18 cellular contexts compared by ENCODE assay signal in genomic region chr19:45418812-45419211, GRCh38. TPM values are rescaled to one million over a fixed set of nuclear protein-coding genes. Genes with fewer than 3 reads are reported as not detected.
DNase-seq lines count a peak whose midpoint lies in the region; ATAC-seq, FAIRE-seq and TF ChIP-seq lines count a peak whose summit lies in the region.
"Had no signal": no experiment of that assay in that cellular context is flagged by ENCODE, and none has a peak within 500 bp of the region (broad histone marks: within the 10 kb centered on the region; RNA-seq: fewer than 3 reads in every experiment).

No MANE protein-coding gene starts in this region.

- H3K27ac ChIP-seq in DOHH2 (ENCODE audit: low read depth, low read length): peak overlapping the region; percentile 72
- peak overlapping the region; percentile 73 for H3K27ac ChIP-seq in HL-60 (replicated peaks)
- peak overlapping the region; percentile 75 for H3K27ac ChIP-seq in OCI-LY1 (ENCODE audit: low read depth, low read length, poor library complexity, severe bottlenecking)
- H3K27ac ChIP-seq in HepG2 (ENCODE audit: extremely low read length, insufficient read depth, low read length): no peak overlapping the region
- H3K27ac ChIP-seq: tibial artery had no signal

- no TSS peak for BruUV-seq in HepG2 (replicated peaks; lab: Mats Ljungman, UMichigan)

- intact Hi-C loops in HepG2 (cut with micrococcal nuclease; ENCODE audit: unreplicated experiment): no loop called here

- peaks cover 13% of the 10 kb centered on the region for H3K27me3 Mint-ChIP-seq in endothelial cell (ENCODE audit: unreplicated experiment)
- H3K27me3 Mint-ChIP-seq: CD4-positive, alpha-beta T cell had no signal

- peaks cover 15% of the 10 kb centered on the region for H3K4me1 Mint-ChIP-seq in endothelial cell (ENCODE audit: unreplicated experiment)

- peak overlapping the region; percentile 45 for H3K4me3 Mint-ChIP-seq in endothelial cell (ENCODE audit: unreplicated experiment)

- 95% methylated on average over 8 of the region's 8 CpGs for whole genome bisulfite sequencing in HepG2 (ENCODE audit: low lambda C conversion rate)

- H4K20me1 ChIP-seq in DOHH2 (ENCODE audit: control insufficient read depth, insufficient read depth, low read depth, low read length) (no peaks in the 10 kb centered on the region), OCI-LY1 (ENCODE audit: insufficient read depth, low read length) (no peaks in the 10 kb centered on the region), HepG2 (ENCODE audit: insufficient read depth, low read length) (no peaks in the 10 kb centered on the region)

- H2AFZ ChIP-seq in OCI-LY1 (ENCODE audit: low read length) (no peak overlapping the region), HepG2 (ENCODE audit: low read length) (no peak overlapping the region)

- H3K9me2 ChIP-seq in DOHH2 (replicated peaks; ENCODE audit: control insufficient read depth, low read length): no peaks in the 10 kb centered on the region
- H3K9me2 ChIP-seq in OCI-LY1 (ENCODE audit: low read depth, low read length): no peaks in the 10 kb centered on the region

- DNase-seq in HL-60 (ENCODE audit: low read depth in 1 of 2, low spot score in 1 of 2) (peak in 1 of 2 experiments; percentile 71), endothelial cell (ENCODE audit: low spot score) (no peak), HepG2 (ENCODE audit: low spot score) (no peak), DMS53 (lab: John Stamatoyannopoulos, UW) (no peak)
- DNase-seq: activated CD4-positive, CD25-positive, alpha-beta regulatory T cell treated with anti-CD3 and anti-CD28 coated beads, Interleukin-2, amount 50 U/mL, for 72 hours; activated T-cell treated with anti-CD3 and anti-CD28 coated beads, Interleukin-2, amount 50 U/mL, for 1 hour; CD4-positive, alpha-beta T cell; left cardiac atrium; mucosa of descending colon; NCI-H1694; sigmoid colon had no signal

- ATAC-seq in HepG2 (no peak), HG03354 (IDR thresholded peaks at IDR 0.05; ENCODE audit: poor library complexity, severe bottlenecking, unreplicated experiment) (no peak)
- ATAC-seq: left cardiac atrium, mucosa of descending colon, Panc1 had no signal

- TF ChIP-seq EP300 in HepG2 (IDR thresholded peaks at IDR 0.05; ENCODE audit: low read depth in 2 of 2, low read length in 2 of 2) (no peak), HepG2 (CRISPR knock-in tag; IDR thresholded peaks at IDR 0.05; ENCODE audit: borderline replicate concordance) (no peak)

- H3K36me3 ChIP-seq in DOHH2 (ENCODE audit: control insufficient read depth, low read length) (peaks cover 26% of the 10 kb centered on the region), OCI-LY1 (ENCODE audit: insufficient read depth, low read length) (peaks cover 25% of the 10 kb centered on the region; the same call in 1 of the 2 replicates), HepG2 (replicated peaks in 1 of 2; ENCODE audit: control insufficient read depth in 1 of 2, insufficient read depth in 2 of 2, low read length in 2 of 2) (peaks cover 7 to 23% of the 10 kb centered on the region in 2 experiments; a peak in 3 of 5 replicates)

- H3K9me3 ChIP-seq in DOHH2 (ENCODE audit: control insufficient read depth, insufficient read depth, low read length): no peaks in the 10 kb centered on the region
- H3K9me3 ChIP-seq in OCI-LY1 (ENCODE audit: low read length): no peaks in the 10 kb centered on the region
- H3K9me3 ChIP-seq in HepG2 (ENCODE audit: low read length): no peaks in the 10 kb centered on the region
- H3K9me3 ChIP-seq: adrenal gland, mucosa of descending colon, sigmoid colon, tibial artery had no signal

- no peaks in the 10 kb centered on the region for H3K9me3 Mint-ChIP-seq in endothelial cell (ENCODE audit: unreplicated experiment)
- H3K9me3 Mint-ChIP-seq: CD4-positive, alpha-beta T cell had no signal

- peaks cover 14% of the 10 kb centered on the region for H3K36me3 Mint-ChIP-seq in endothelial cell (ENCODE audit: low read depth, unreplicated experiment)

- H3K9ac ChIP-seq in OCI-LY1 (ENCODE audit: low read length) (no peak overlapping the region; the same call in 1 of the 2 replicates), HepG2 (ENCODE audit: insufficient read depth, low read depth, low read length) (no peak overlapping the region)

- H3F3A ChIP-seq in DOHH2 (ENCODE audit: control insufficient read depth, insufficient read depth) (peaks cover 2% of the 10 kb centered on the region; the same call in 1 of the 2 replicates), OCI-LY1 (ENCODE audit: insufficient read depth, low read length) (no peaks in the 10 kb centered on the region)

- H3K4me3 ChIP-seq in DOHH2 (ENCODE audit: low read length) (peak overlapping the region; percentile 67), HL-60 (replicated peaks; ENCODE audit: insufficient read depth, low read length) (no peak overlapping the region), OCI-LY1 (ENCODE audit: low read depth, low read length, poor library complexity, severe bottlenecking) (peak overlapping the region; percentile 3), HepG2 (replicated peaks in 1 of 3; ENCODE audit: insufficient read depth in 1 of 3, low read depth in 2 of 3, low read length in 3 of 3) (no peak overlapping the region)
- H3K4me3 ChIP-seq: adrenal gland, mucosa of descending colon, sigmoid colon, tibial artery had no signal

- no peak for TF ChIP-seq RAD21 in HepG2 (CRISPR knock-in tag; IDR thresholded peaks at IDR 0.05)

- FAIRE-seq in HepG2 (lab: Jason Lieb, UNC): no peak
- FAIRE-seq: endometrium had no signal

- H3K4me1 ChIP-seq in DOHH2 (ENCODE audit: control insufficient read depth, low read length) (peaks cover 45% of the 10 kb centered on the region), OCI-LY1 (ENCODE audit: insufficient read depth, low read length, severe bottlenecking) (peaks cover 35% of the 10 kb centered on the region), HepG2 (ENCODE audit: insufficient read depth, low read length) (peaks cover 14% of the 10 kb centered on the region)

- CTCF ChIA-PET in HepG2 (lab: Yijun Ruan, JAX; ENCODE audit: low intra/inter-chr PET ratio, low total read pairs): no interaction called here

- peaks cover 16% of the 10 kb centered on the region for H3K79me2 ChIP-seq in DOHH2 (ENCODE audit: control insufficient read depth, low read length)
- H3K79me2 ChIP-seq in OCI-LY1 (ENCODE audit: insufficient read depth, low read length): no peaks in the 10 kb centered on the region
- H3K79me2 ChIP-seq in HepG2 (ENCODE audit: insufficient read depth, low read length): peaks cover 9% of the 10 kb centered on the region

- TF ChIP-seq CTCF in DOHH2 (IDR thresholded peaks at IDR 0.05; ENCODE audit: low read depth, low read length, poor library complexity, severe bottlenecking) (no peak), HL-60 (IDR thresholded peaks at IDR 0.05; ENCODE audit: insufficient read depth, low read length) (no peak), OCI-LY1 (IDR thresholded peaks at IDR 0.05; ENCODE audit: low read length) (no peak), endothelial cell (IDR thresholded peaks at IDR 0.05; ENCODE audit: unreplicated experiment) (no peak), HepG2 (CRISPR knock-in tag; IDR thresholded peaks at IDR 0.05) (no peak)

- H3K4me2 ChIP-seq in DOHH2 (ENCODE audit: low read length) (peak overlapping the region; percentile 89), OCI-LY1 (ENCODE audit: low read length) (peak overlapping the region; percentile 48), HepG2 (ENCODE audit: low read depth, low read length) (no peak overlapping the region)

- H3K27me3 ChIP-seq in DOHH2 (ENCODE audit: control insufficient read depth, low read length) (no peaks in the 10 kb centered on the region), HL-60 (ENCODE audit: insufficient read depth, poor library complexity, severe bottlenecking) (no peaks in the 10 kb centered on the region), OCI-LY1 (ENCODE audit: insufficient read depth, low read length) (no peaks in the 10 kb centered on the region), HepG2 (ENCODE audit: control insufficient read depth in 1 of 2, insufficient read depth in 2 of 2, low read length in 2 of 2) (no peaks in the 10 kb centered on the region; a peak in 1 of 5 replicates)
- H3K27me3 ChIP-seq: adrenal gland, sigmoid colon, tibial artery had no signal

- POLR2A ChIA-PET in HepG2 (lab: Yijun Ruan, JAX): no interaction called here

- in situ Hi-C loops in HepG2 (cut with HindIII; ENCODE audit: extremely low pct_ligation_motif_present, low pct_unique_long_range_greater_than_20kb): no loop called here

- H3K27ac Mint-ChIP-seq in endothelial cell (ENCODE audit: unreplicated experiment): peak overlapping the region; percentile 8
- H3K27ac Mint-ChIP-seq: CD4-positive, alpha-beta T cell had no signal

- no peak for TF ChIP-seq POLR2A in HepG2 (IDR thresholded peaks at IDR 0.05; ENCODE audit: insufficient read depth in 1 of 2, low read depth in 2 of 2, low read length in 2 of 2)

RNA-seq across cellular contexts. Expression of gene ERCC1, which starts 4.9 kb away (rescaled TPM):
- 62.8 TPM for total RNA-seq in endothelial cell (ENCODE audit: unreplicated experiment)
- 39.3 and 40.0 TPM in 2 replicates for total RNA-seq in HepG2 (2016; rRNA removed; fragmentation: Illumina TruSeq; extraction: Trizol)
- 45.6 and 63.1 TPM in 2 replicates for total RNA-seq in HepG2 (2016; cell fraction: cytosol; rRNA removed; fragmentation: Illumina TruSeq; extraction: Trizol; ENCODE audit: low read depth)
- total RNA-seq in HepG2 (2016; cell fraction: insoluble cytoplasmic fraction; rRNA removed; fragmentation: Illumina TruSeq; extraction: Trizol): 33.8 and 46.8 TPM in 2 replicates
- 47.2 and 50.6 TPM in 2 replicates for total RNA-seq in HepG2 (2016; cell fraction: membrane; rRNA removed; fragmentation: Illumina TruSeq; extraction: Trizol)
- 15.5 and 16.4 TPM in 2 replicates for total RNA-seq in HepG2 (2016; cell fraction: nucleus; rRNA removed; fragmentation: Illumina TruSeq; extraction: Trizol)
- 66.4 and 76.6 TPM in 2 replicates for polyA plus RNA-seq in HepG2 (2011; rRNA removed)
- 48.2 and 78.5 TPM in 2 replicates for polyA plus RNA-seq in HepG2 (2011; cell fraction: cytosol; rRNA removed)
- polyA plus RNA-seq in HepG2 (2011; cell fraction: nucleus; rRNA removed): 84.4 and 86.6 TPM in 2 replicates
- 38.8 and 40.5 TPM in 2 replicates for polyA plus RNA-seq in HepG2 (2012)
- polyA plus RNA-seq in HepG2 (2016; cell fraction: cytosol; fragmentation: Illumina TruSeq; extraction: Trizol; ENCODE audit: low read depth): 57.8 and 73.2 TPM in 2 replicates
- 53.9 and 54.0 TPM in 2 replicates for polyA plus RNA-seq in HepG2 (2016; cell fraction: insoluble cytoplasmic fraction; fragmentation: Illumina TruSeq; extraction: Trizol; ENCODE audit: low read depth)
- polyA plus RNA-seq in HepG2 (2016; cell fraction: membrane; fragmentation: Illumina TruSeq; extraction: Trizol; ENCODE audit: low read depth): 53.9 and 61.0 TPM in 2 replicates
- 40.4 and 44.1 TPM in 2 replicates for polyA plus RNA-seq in HepG2 (2016; cell fraction: nucleus; fragmentation: Illumina TruSeq; extraction: Trizol; ENCODE audit: insufficient read depth, low read depth)
- polyA minus RNA-seq in HepG2 (2011; rRNA and poly(A)+ RNA removed; ENCODE audit: low replicate concordance): 68.2 and 77.1 TPM in 2 replicates
- 28.0 and 42.8 TPM in 2 replicates for polyA minus RNA-seq in HepG2 (2011; cell fraction: cytosol; rRNA and poly(A)+ RNA removed)
- 23.7 and 24.2 TPM in 2 replicates for polyA minus RNA-seq in HepG2 (2011; cell fraction: nucleus; rRNA and poly(A)+ RNA removed)

RNA-seq across cellular contexts. Expression of gene POLR1G, which starts 12.4 kb away (rescaled TPM):
- total RNA-seq in endothelial cell (ENCODE audit: unreplicated experiment) (4.4 TPM), HepG2 (2016; rRNA removed; fragmentation: Illumina TruSeq; extraction: Trizol) (20.8 and 23.3 TPM in 2 replicates)
- total RNA-seq in HepG2 (2016; cell fraction: cytosol; rRNA removed; fragmentation: Illumina TruSeq; extraction: Trizol; ENCODE audit: low read depth): 2.6 TPM in 2 replicates
- 19.8 and 20.1 TPM in 2 replicates for total RNA-seq in HepG2 (2016; cell fraction: insoluble cytoplasmic fraction; rRNA removed; fragmentation: Illumina TruSeq; extraction: Trizol)
- 7.7 and 8.2 TPM in 2 replicates for total RNA-seq in HepG2 (2016; cell fraction: membrane; rRNA removed; fragmentation: Illumina TruSeq; extraction: Trizol)
- 9.2 and 11.6 TPM in 2 replicates for total RNA-seq in HepG2 (2016; cell fraction: nucleus; rRNA removed; fragmentation: Illumina TruSeq; extraction: Trizol)
- 3.5 and 4.3 TPM in 2 replicates for polyA plus RNA-seq in HepG2 (2011; rRNA removed)
- 2.5 and 3.4 TPM in 2 replicates for polyA plus RNA-seq in HepG2 (2011; cell fraction: cytosol; rRNA removed)
- 2.3 and 2.6 TPM in 2 replicates for polyA plus RNA-seq in HepG2 (2011; cell fraction: nucleus; rRNA removed)
- polyA plus RNA-seq in HepG2 (2012): 3.3 and 3.7 TPM in 2 replicates
- 1.6 and 1.7 TPM in 2 replicates for polyA plus RNA-seq in HepG2 (2016; cell fraction: cytosol; fragmentation: Illumina TruSeq; extraction: Trizol; ENCODE audit: low read depth)
- 21.9 and 22.7 TPM in 2 replicates for polyA plus RNA-seq in HepG2 (2016; cell fraction: insoluble cytoplasmic fraction; fragmentation: Illumina TruSeq; extraction: Trizol; ENCODE audit: low read depth)
- 5.1 and 5.5 TPM in 2 replicates for polyA plus RNA-seq in HepG2 (2016; cell fraction: membrane; fragmentation: Illumina TruSeq; extraction: Trizol; ENCODE audit: low read depth)
- polyA plus RNA-seq in HepG2 (2016; cell fraction: nucleus; fragmentation: Illumina TruSeq; extraction: Trizol; ENCODE audit: insufficient read depth, low read depth): 16.0 and 16.6 TPM in 2 replicates
- polyA minus RNA-seq in HepG2 (2011; rRNA and poly(A)+ RNA removed; ENCODE audit: low replicate concordance): 4.8 and 9.0 TPM in 2 replicates
- 4.7 and 6.7 TPM in 2 replicates for polyA minus RNA-seq in HepG2 (2011; cell fraction: cytosol; rRNA and poly(A)+ RNA removed)
- polyA minus RNA-seq in HepG2 (2011; cell fraction: nucleus; rRNA and poly(A)+ RNA removed): 1.7 and 1.9 TPM in 2 replicates

RNA-seq across cellular contexts. Expression of gene PPP1R13L, which starts 13.9 kb away (rescaled TPM):
- total RNA-seq in endothelial cell (ENCODE audit: unreplicated experiment) (13.2 TPM), HepG2 (2016; rRNA removed; fragmentation: Illumina TruSeq; extraction: Trizol) (1.3 and 1.6 TPM in 2 replicates)
- 1.1 TPM in 2 replicates for total RNA-seq in HepG2 (2016; cell fraction: cytosol; rRNA removed; fragmentation: Illumina TruSeq; extraction: Trizol; ENCODE audit: low read depth)
- total RNA-seq in HepG2 (2016; cell fraction: insoluble cytoplasmic fraction; rRNA removed; fragmentation: Illumina TruSeq; extraction: Trizol): 1.5 and 1.9 TPM in 2 replicates
- 2.2 and 2.4 TPM in 2 replicates for total RNA-seq in HepG2 (2016; cell fraction: membrane; rRNA removed; fragmentation: Illumina TruSeq; extraction: Trizol)
- 3.1 and 3.3 TPM in 2 replicates for total RNA-seq in HepG2 (2016; cell fraction: nucleus; rRNA removed; fragmentation: Illumina TruSeq; extraction: Trizol)
- polyA plus RNA-seq in HepG2 (2011; rRNA removed): 6.6 and 8.8 TPM in 2 replicates
- polyA plus RNA-seq in HepG2 (2011; cell fraction: cytosol; rRNA removed): 3.8 and 5.5 TPM in 2 replicates
- 38.9 and 47.2 TPM in 2 replicates for polyA plus RNA-seq in HepG2 (2011; cell fraction: nucleus; rRNA removed)
- polyA plus RNA-seq in HepG2 (2012): 18.0 and 19.6 TPM in 2 replicates
- polyA plus RNA-seq in HepG2 (2016; cell fraction: cytosol; fragmentation: Illumina TruSeq; extraction: Trizol; ENCODE audit: low read depth): 0.78 and 1.1 TPM in 2 replicates
- 3.8 and 3.9 TPM in 2 replicates for polyA plus RNA-seq in HepG2 (2016; cell fraction: insoluble cytoplasmic fraction; fragmentation: Illumina TruSeq; extraction: Trizol; ENCODE audit: low read depth)
- polyA plus RNA-seq in HepG2 (2016; cell fraction: membrane; fragmentation: Illumina TruSeq; extraction: Trizol; ENCODE audit: low read depth): 1.6 and 1.9 TPM in 2 replicates
- 8.3 and 10.5 TPM in 2 replicates for polyA plus RNA-seq in HepG2 (2016; cell fraction: nucleus; fragmentation: Illumina TruSeq; extraction: Trizol; ENCODE audit: insufficient read depth, low read depth)
- polyA minus RNA-seq in HepG2 (2011; rRNA and poly(A)+ RNA removed; ENCODE audit: low replicate concordance): 6.9 and 17.3 TPM in 2 replicates
- 13.4 and 14.9 TPM in 2 replicates for polyA minus RNA-seq in HepG2 (2011; cell fraction: cytosol; rRNA and poly(A)+ RNA removed)
- polyA minus RNA-seq in HepG2 (2011; cell fraction: nucleus; rRNA and poly(A)+ RNA removed): 8.0 and 9.2 TPM in 2 replicates

RNA-seq across cellular contexts. Expression of gene ERCC2, which starts 48.4 kb away (rescaled TPM):
- 44.2 TPM for total RNA-seq in endothelial cell (ENCODE audit: unreplicated experiment)
- total RNA-seq in HepG2 (2016; rRNA removed; fragmentation: Illumina TruSeq; extraction: Trizol): 20.5 and 25.4 TPM in 2 replicates
- total RNA-seq in HepG2 (2016; cell fraction: cytosol; rRNA removed; fragmentation: Illumina TruSeq; extraction: Trizol; ENCODE audit: low read depth): 4.8 and 6.0 TPM in 2 replicates
- 17.4 and 24.0 TPM in 2 replicates for total RNA-seq in HepG2 (2016; cell fraction: insoluble cytoplasmic fraction; rRNA removed; fragmentation: Illumina TruSeq; extraction: Trizol)
- total RNA-seq in HepG2 (2016; cell fraction: membrane; rRNA removed; fragmentation: Illumina TruSeq; extraction: Trizol): 10.7 and 11.8 TPM in 2 replicates
- 18.4 and 26.1 TPM in 2 replicates for total RNA-seq in HepG2 (2016; cell fraction: nucleus; rRNA removed; fragmentation: Illumina TruSeq; extraction: Trizol)
- polyA plus RNA-seq in HepG2 (2011; rRNA removed): 49.2 and 63.4 TPM in 2 replicates
- 18.2 and 21.9 TPM in 2 replicates for polyA plus RNA-seq in HepG2 (2011; cell fraction: cytosol; rRNA removed)
- 186 and 287 TPM in 2 replicates for polyA plus RNA-seq in HepG2 (2011; cell fraction: nucleus; rRNA removed)
- 34.7 and 38.8 TPM in 2 replicates for polyA plus RNA-seq in HepG2 (2012)
- 6.0 and 6.6 TPM in 2 replicates for polyA plus RNA-seq in HepG2 (2016; cell fraction: cytosol; fragmentation: Illumina TruSeq; extraction: Trizol; ENCODE audit: low read depth)
- polyA plus RNA-seq in HepG2 (2016; cell fraction: insoluble cytoplasmic fraction; fragmentation: Illumina TruSeq; extraction: Trizol; ENCODE audit: low read depth): 21.0 and 26.5 TPM in 2 replicates
- polyA plus RNA-seq in HepG2 (2016; cell fraction: membrane; fragmentation: Illumina TruSeq; extraction: Trizol; ENCODE audit: low read depth): 12.1 and 13.4 TPM in 2 replicates
- 89.8 and 93.0 TPM in 2 replicates for polyA plus RNA-seq in HepG2 (2016; cell fraction: nucleus; fragmentation: Illumina TruSeq; extraction: Trizol; ENCODE audit: insufficient read depth, low read depth)
- polyA minus RNA-seq in HepG2 (2011; rRNA and poly(A)+ RNA removed; ENCODE audit: low replicate concordance): 22.0 and 75.7 TPM in 2 replicates
- 19.7 and 20.4 TPM in 2 replicates for polyA minus RNA-seq in HepG2 (2011; cell fraction: cytosol; rRNA and poly(A)+ RNA removed)
- polyA minus RNA-seq in HepG2 (2011; cell fraction: nucleus; rRNA and poly(A)+ RNA removed): 28.0 and 29.0 TPM in 2 replicates

RNA-seq across cellular contexts. Expression of gene FOSB, which starts 49.0 kb away (rescaled TPM):
- total RNA-seq in endothelial cell (ENCODE audit: unreplicated experiment) (64.2 TPM), HepG2 (2016; rRNA removed; fragmentation: Illumina TruSeq; extraction: Trizol) (0.21 and 6.0 TPM in 2 replicates)
- 0.79 and 0.91 TPM in 2 replicates for total RNA-seq in HepG2 (2016; cell fraction: cytosol; rRNA removed; fragmentation: Illumina TruSeq; extraction: Trizol; ENCODE audit: low read depth)
- 0.37 and 5.7 TPM in 2 replicates for total RNA-seq in HepG2 (2016; cell fraction: insoluble cytoplasmic fraction; rRNA removed; fragmentation: Illumina TruSeq; extraction: Trizol)
- total RNA-seq in HepG2 (2016; cell fraction: membrane; rRNA removed; fragmentation: Illumina TruSeq; extraction: Trizol): 0.93 and 1.2 TPM in 2 replicates
- total RNA-seq in HepG2 (2016; cell fraction: nucleus; rRNA removed; fragmentation: Illumina TruSeq; extraction: Trizol): 17.8 and 18.2 TPM in 2 replicates
- 2.8 TPM in 2 replicates for polyA plus RNA-seq in HepG2 (2011; rRNA removed)
- polyA plus RNA-seq in HepG2 (2011; cell fraction: cytosol; rRNA removed): 0.67 and 0.69 TPM in 2 replicates
- 23.1 and 35.9 TPM in 2 replicates for polyA plus RNA-seq in HepG2 (2011; cell fraction: nucleus; rRNA removed)
- 0.51 and 1.1 TPM in 2 replicates for polyA plus RNA-seq in HepG2 (2012)
- polyA plus RNA-seq in HepG2 (2016; cell fraction: cytosol; fragmentation: Illumina TruSeq; extraction: Trizol; ENCODE audit: low read depth): not detected in 2 replicates
- polyA plus RNA-seq in HepG2 (2016; cell fraction: insoluble cytoplasmic fraction; fragmentation: Illumina TruSeq; extraction: Trizol; ENCODE audit: low read depth): 0.35 and 0.74 TPM in 2 replicates
- 0.17 and 0.41 TPM in 2 replicates for polyA plus RNA-seq in HepG2 (2016; cell fraction: membrane; fragmentation: Illumina TruSeq; extraction: Trizol; ENCODE audit: low read depth)
- 17.9 and 36.0 TPM in 2 replicates for polyA plus RNA-seq in HepG2 (2016; cell fraction: nucleus; fragmentation: Illumina TruSeq; extraction: Trizol; ENCODE audit: insufficient read depth, low read depth)
- polyA minus RNA-seq in HepG2 (2011; rRNA and poly(A)+ RNA removed; ENCODE audit: low replicate concordance): 16.2 and 24.3 TPM in 2 replicates
- 1.5 and 2.2 TPM in 2 replicates for polyA minus RNA-seq in HepG2 (2011; cell fraction: cytosol; rRNA and poly(A)+ RNA removed)
- polyA minus RNA-seq in HepG2 (2011; cell fraction: nucleus; rRNA and poly(A)+ RNA removed): 32.3 and 48.2 TPM in 2 replicates

Comparison
In these comparisons a context has a peak if more than half of its experiments do, and no peak if none do; other contexts are left out.
1. H3K4me3 ChIP-seq: peak in DOHH2 (single experiment) and OCI-LY1 (single experiment); none in HL-60 (single experiment) and HepG2 (0 of 3).